Comparison of ENCODE assay signal across 17 cellular contexts in the genomic region with DNA sequence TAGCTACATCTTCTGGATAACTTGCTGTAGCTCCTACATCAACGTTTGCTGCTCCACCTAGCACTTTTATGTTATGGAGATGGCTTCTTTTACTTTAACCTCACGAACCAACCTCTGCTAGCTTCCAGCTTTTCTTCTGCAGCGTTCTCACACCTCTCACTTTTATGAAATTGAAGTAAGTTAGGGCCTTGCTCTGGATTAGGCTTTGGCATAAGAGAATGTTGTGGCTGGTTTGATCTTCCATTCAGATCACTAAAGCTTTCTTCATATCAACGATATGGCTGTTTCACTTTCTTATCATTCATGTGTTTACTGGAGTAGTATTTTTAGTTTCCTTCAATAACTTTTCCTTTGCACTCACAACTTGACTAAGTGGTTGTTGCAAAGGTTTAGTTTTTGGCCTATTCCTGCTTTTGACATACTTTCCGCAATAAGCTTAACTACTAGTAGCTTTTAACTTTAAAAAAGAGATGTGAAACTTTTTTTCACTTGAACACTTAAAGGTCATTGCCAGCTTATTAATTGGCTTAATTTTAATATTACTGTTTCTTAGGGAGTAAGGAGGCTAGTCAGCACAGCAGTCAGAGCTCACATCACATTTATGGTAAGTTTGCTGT.
DNase-seq lines count a peak whose midpoint lies in the region; ATAC-seq and TF ChIP-seq lines count a peak whose summit lies in the region.
"Had no signal": no experiment of that assay in that cellular context is flagged by ENCODE, and none has a peak within 500 bp of the region (broad histone marks: within the 10 kb centered on the region; RNA-seq: fewer than 3 reads in every experiment).

No MANE protein-coding gene starts in this region.

- H3K27me3 Mint-ChIP-seq in activated B cell treated with CpG ODN at 0.5 μM for 24 hours, result no peaks in the 10 kb centered on the region
- no peaks in the 10 kb centered on the region for H3K27me3 Mint-ChIP-seq in activated T-cell treated with anti-CD3 and anti-CD28 coated beads, Interleukin-2, amount 50 U/mL, for 24 hours
- H3K27me3 Mint-ChIP-seq: activated CD4-positive, alpha-beta memory T cell treated with anti-CD3 and anti-CD28 coated beads for 36 hours had no signal

- CTCF ChIA-PET in activated B cell treated with CpG ODN at 0.5 μM for 24 hours (lab: Charles Lee), result interaction anchor here (0.6 to 1.4 kb wide), 4 partner anchors 38 to 891 kb away, joined by 3 to 5 read pairs (median 4); partner anchors contain the start of gene SPRY2

- H3K4me3 Mint-ChIP-seq in activated B cell treated with CpG ODN at 0.5 μM for 24 hours, result peak overlapping the region; percentile 40
- H3K4me3 Mint-ChIP-seq in activated T-cell treated with anti-CD3 and anti-CD28 coated beads, Interleukin-2, amount 50 U/mL, for 24 hours, result no peak overlapping the region
- H3K4me3 Mint-ChIP-seq: activated CD4-positive, alpha-beta memory T cell treated with anti-CD3 and anti-CD28 coated beads for 36 hours had no signal

- intact Hi-C loops in activated B cell treated with CpG ODN at 0.5 μM for 24 hours (cut with micrococcal nuclease), result loop anchor here (1.0 to 2.0 kb wide), 3 partner anchors 44 to 58 kb away; no protein-coding TSS in a partner anchor
- intact Hi-C loops in sciatic nerve (cut with DNase I), result no loop called here

- H3K36me3 Mint-ChIP-seq in activated B cell treated with CpG ODN at 0.5 μM for 24 hours (ENCODE audit: low read depth), result no peaks in the 10 kb centered on the region
- H3K36me3 Mint-ChIP-seq in activated T-cell treated with anti-CD3 and anti-CD28 coated beads, Interleukin-2, amount 50 U/mL, for 24 hours (ENCODE audit: low read depth), result no peaks in the 10 kb centered on the region

- peaks cover 15% of the 10 kb centered on the region for H3K9me3 Mint-ChIP-seq in activated B cell treated with CpG ODN at 0.5 μM for 24 hours
- H3K9me3 Mint-ChIP-seq in activated T-cell treated with anti-CD3 and anti-CD28 coated beads, Interleukin-2, amount 50 U/mL, for 24 hours, result peaks cover 17% of the 10 kb centered on the region

- POLR2A ChIA-PET in activated B cell treated with CpG ODN at 0.5 μM for 24 hours (lab: Charles Lee), result interaction anchor here (0.6 to 0.8 kb wide), 4 partner anchors 31 to 1212 kb away, joined by 3 to 8 read pairs (median 4); partner anchors contain the start of gene SPRY2

- H3K4me1 Mint-ChIP-seq in activated B cell treated with CpG ODN at 0.5 μM for 24 hours, result peaks cover 44% of the 10 kb centered on the region
- peaks cover 28% of the 10 kb centered on the region for H3K4me1 Mint-ChIP-seq in activated T-cell treated with anti-CD3 and anti-CD28 coated beads, Interleukin-2, amount 50 U/mL, for 24 hours (ENCODE audit: low read depth)

- ATAC-seq in GM18868 (IDR thresholded peaks at IDR 0.05; ENCODE audit: unreplicated experiment), result peak; percentile 39
- ATAC-seq in HG03378 (IDR thresholded peaks at IDR 0.05; ENCODE audit: unreplicated experiment), result peak; percentile 54
- peak; percentile 64 for ATAC-seq in activated B cell treated with CpG ODN at 0.5 μM for 24 hours (ENCODE audit: low read depth)
- no peak for ATAC-seq in sciatic nerve
- no peak for ATAC-seq in HG02885 (IDR thresholded peaks at IDR 0.05; ENCODE audit: poor library complexity, unreplicated experiment)
- ATAC-seq: PC-3, SK-N-SH treated with all-trans-retinoic acid at 6 μM for 48 hours had no signal

- DNase-seq in CD1c-positive myeloid dendritic cell (ENCODE audit: extremely low spot score) (peak; percentile 8), activated B cell treated with CpG ODN at 0.5 μM for 24 hours (no peak), sciatic nerve (ENCODE audit: low spot score) (no peak), medulla oblongata (ENCODE audit: extremely low spot score) (no peak)
- DNase-seq in activated T-cell treated with anti-CD3 and anti-CD28 coated beads, Interleukin-2, amount 50 U/mL, for 24 hours, result no peak
- DNase-seq: activated CD4-positive, alpha-beta memory T cell treated with anti-CD3 and anti-CD28 coated beads for 36 hours; anterior cingulate cortex; foreskin keratinocyte; NCI-H1694; NCI-H510A; PC-3; substantia nigra had no signal

- H3K27ac Mint-ChIP-seq in activated B cell treated with CpG ODN at 0.5 μM for 24 hours, result peak overlapping the region; percentile 42
- no peak overlapping the region for H3K27ac Mint-ChIP-seq in activated T-cell treated with anti-CD3 and anti-CD28 coated beads, Interleukin-2, amount 50 U/mL, for 24 hours
- H3K27ac Mint-ChIP-seq: activated CD4-positive, alpha-beta memory T cell treated with anti-CD3 and anti-CD28 coated beads for 36 hours; activated T-helper 2 cell treated with anti-CD3 and anti-CD28 coated beads, Interferon-gamma antibody, Interleukin-2, Interleukin-4, amounts not matched to agents 10 μg/mL and 5 μg/mL and 100 μg/mL, durations not matched to agents 14 hours and 24 hours and 36 hours had no signal

- no peak for TF ChIP-seq CTCF in activated B cell treated with CpG ODN at 0.5 μM for 24 hours (IDR thresholded peaks at IDR 0.05)

Comparison
In these comparisons a context has a peak if more than half of its experiments do, and no peak if none do; other contexts are left out.
1. ATAC-seq: peak in GM18868 (single experiment), HG03378 (single experiment) and activated B cell treated with CpG ODN at 0.5 μM for 24 hours (single experiment); none in sciatic nerve (single experiment) and HG02885 (single experiment).